Comparison of ENCODE assay signal across 7 cellular contexts in genomic region chr14:67618617-67619063, GRCh38. TPM values are rescaled to one million over a fixed set of nuclear protein-coding genes. Genes with fewer than 3 reads are reported as not detected.
DNase-seq lines count a peak whose midpoint lies in the region; ATAC-seq and TF ChIP-seq lines count a peak whose summit lies in the region.

No MANE protein-coding gene starts in this region.

- no peaks in the 10 kb centered on the region for H3K36me3 ChIP-seq in cardiac muscle cell

- H3K4me3 Mint-ChIP-seq in activated naive CD8-positive, alpha-beta T cell treated with anti-CD3 and anti-CD28 coated beads, Interleukin-2, amount 10 ng/mL, durations not matched to agents 7 days and 5 days = peak overlapping the region; percentile 57

- POLR2A ChIA-PET in activated naive CD8-positive, alpha-beta T cell treated with anti-CD3 and anti-CD28 coated beads, Interleukin-2, amount 10 ng/mL, durations not matched to agents 7 days and 5 days (lab: Charles Lee) = interaction anchor here (0.7 to 1.9 kb wide), 3 partner anchors 47 to 86 kb away, joined by 3 to 6 read pairs (median 4); partner anchors contain the start of gene RDH11

- H3K36me3 Mint-ChIP-seq in activated naive CD8-positive, alpha-beta T cell treated with anti-CD3 and anti-CD28 coated beads, Interleukin-2, amount 10 ng/mL, durations not matched to agents 7 days and 5 days = no peaks in the 10 kb centered on the region

- ATAC-seq in activated naive CD8-positive, alpha-beta T cell treated with anti-CD3 and anti-CD28 coated beads, Interleukin-2, amount 10 ng/mL, durations not matched to agents 7 days and 5 days (ENCODE audit: low read depth) = peak; percentile 25
- no peak for ATAC-seq in GM19324 (IDR thresholded peaks at IDR 0.05; ENCODE audit: low FRiP score, unreplicated experiment)

- peak overlapping the region; percentile 32 for H3K27ac ChIP-seq in cardiac muscle cell

- H3K4me1 ChIP-seq in cardiac muscle cell (ENCODE audit: low read depth) = peaks cover 12% of the 10 kb centered on the region

- peak; percentile 43 for DNase-seq in ELF-1 (ENCODE audit: low read depth, low spot score)
- DNase-seq in HS-27A (ENCODE audit: low read depth) = peak; percentile 38
- DNase-seq in NOMO-1 treated with DMSO at 0.1 percent for 48 hours (lab: John Stamatoyannopoulos, UW; ENCODE audit: unreplicated experiment) = peak; percentile 77
- DNase-seq in activated naive CD8-positive, alpha-beta T cell treated with anti-CD3 and anti-CD28 coated beads, Interleukin-2, amount 10 ng/mL, durations not matched to agents 7 days and 5 days = no peak
- peak; percentile 75 to 88 for DNase-seq in cardiac muscle cell (ENCODE audit: low read depth in 1 of 2, low spot score in 1 of 2)
- peak; percentile 63 for DNase-seq in retina

- no peaks in the 10 kb centered on the region for H3K9me3 Mint-ChIP-seq in activated naive CD8-positive, alpha-beta T cell treated with anti-CD3 and anti-CD28 coated beads, Interleukin-2, amount 10 ng/mL, durations not matched to agents 7 days and 5 days

- peak; percentile 63 for TF ChIP-seq CTCF in cardiac muscle cell (IDR thresholded peaks at IDR 0.05; ENCODE audit: low read depth, low read length)

- H3K9me3 ChIP-seq in cardiac muscle cell (ENCODE audit: low read depth) = no peaks in the 10 kb centered on the region

- H3K27me3 Mint-ChIP-seq in activated naive CD8-positive, alpha-beta T cell treated with anti-CD3 and anti-CD28 coated beads, Interleukin-2, amount 10 ng/mL, durations not matched to agents 7 days and 5 days = peaks cover 18% of the 10 kb centered on the region

- H3K4me1 Mint-ChIP-seq in activated naive CD8-positive, alpha-beta T cell treated with anti-CD3 and anti-CD28 coated beads, Interleukin-2, amount 10 ng/mL, durations not matched to agents 7 days and 5 days = peaks cover 20% of the 10 kb centered on the region

- H3K4me3 ChIP-seq in cardiac muscle cell = no peak overlapping the region

- H3K27me3 ChIP-seq in cardiac muscle cell = peaks cover 5% of the 10 kb centered on the region

- peak overlapping the region; percentile 46 for H3K27ac Mint-ChIP-seq in activated naive CD8-positive, alpha-beta T cell treated with anti-CD3 and anti-CD28 coated beads, Interleukin-2, amount 10 ng/mL, durations not matched to agents 7 days and 5 days

RNA-seq across cellular contexts. Expression of gene ARG2, which starts 1.1 kb away (rescaled TPM):
- total RNA-seq in activated naive CD8-positive, alpha-beta T cell treated with anti-CD3 and anti-CD28 coated beads, Interleukin-2, amount 10 ng/mL, durations not matched to agents 7 days and 5 days = 1 to 10 TPM; 1.3 to 2.6 TPM
- total RNA-seq in cardiac muscle cell = 11.0 and 16.0 TPM in 2 replicates
- polyA plus RNA-seq in cardiac muscle cell = 12.9 and 16.1 TPM in 2 replicates

RNA-seq across cellular contexts. Expression of gene PIGH, which starts 18.6 kb away (rescaled TPM):
- 10 to 100 TPM; 22.9 to 24.9 TPM for total RNA-seq in activated naive CD8-positive, alpha-beta T cell treated with anti-CD3 and anti-CD28 coated beads, Interleukin-2, amount 10 ng/mL, durations not matched to agents 7 days and 5 days
- 11.3 and 18.4 TPM in 2 replicates for total RNA-seq in cardiac muscle cell
- 14.3 and 31.3 TPM in 2 replicates for polyA plus RNA-seq in cardiac muscle cell

RNA-seq across cellular contexts. Expression of gene VTI1B, which starts 55.8 kb away (rescaled TPM):
- total RNA-seq in activated naive CD8-positive, alpha-beta T cell treated with anti-CD3 and anti-CD28 coated beads, Interleukin-2, amount 10 ng/mL, durations not matched to agents 7 days and 5 days = 10 to 100 TPM; 69.9 to 74.6 TPM
- total RNA-seq in cardiac muscle cell = 64.6 and 77.8 TPM in 2 replicates
- 124 and 136 TPM in 2 replicates for polyA plus RNA-seq in cardiac muscle cell
